16 cellular contexts compared by ENCODE assay signal in genomic region chr3:12198301-12198700, GRCh38. TPM values are rescaled to one million over a fixed set of nuclear protein-coding genes. Genes with fewer than 3 reads are reported as not detected.
DNase-seq lines count a peak whose midpoint lies in the region.
"Had no signal": no experiment of that assay in that cellular context is flagged by ENCODE, and none has a peak within 500 bp of the region (broad histone marks: within the 10 kb centered on the region; RNA-seq: fewer than 3 reads in every experiment).

No MANE protein-coding gene starts in this region.

- in situ Hi-C loops in ACHN (cut with HindIII; ENCODE audit: low pct_ligation_motif_present, low pct_unique_long_range_greater_than_20kb, low sequenced_read_pairs), result no loop called here

- DNase-seq in ACHN (peak; percentile 57), LHCN-M2 (ENCODE audit: low read depth) (peak; percentile 72), amniotic epithelial cell (ENCODE audit: low read depth) (peak; percentile 79), fibroblast of the conjunctiva (ENCODE audit: low read depth) (peak; percentile 60), NCI-H1105 treated with DMSO at 0.1 percent for 48 hours (lab: John Stamatoyannopoulos, UW) (no peak), NCI-H526 (lab: John Stamatoyannopoulos, UW) (no peak), DMS53 (lab: John Stamatoyannopoulos, UW) (no peak), NCI-H748 (lab: John Stamatoyannopoulos, UW; ENCODE audit: unreplicated experiment) (no peak)
- DNase-seq: activated CD4-positive, alpha-beta T cell treated with anti-CD3 and anti-CD28 coated beads, Interleukin-2, amount 50 U/mL, for 1 hour; activated T-cell treated with anti-CD3 and anti-CD28 coated beads, Interleukin-2, amount 50 U/mL, for 48 hours; dorsolateral prefrontal cortex; H7; KBM-7; NCI-H1694 treated with DMSO at 0.1 percent for 48 hours; Peyer's patch; stimulated activated naive CD4-positive, alpha-beta T cell had no signal

RNA-seq across cellular contexts. Expression of gene TIMP4, which starts 39.6 kb away (rescaled TPM):
- total RNA-seq in LHCN-M2 (2014; rRNA removed), result 0.46 and 0.51 TPM in 2 replicates
- 0.34 TPM for polyA plus RNA-seq in LHCN-M2 (2012)

Comparison
In these comparisons a context has a peak if more than half of its experiments do, and no peak if none do; other contexts are left out.
1. DNase-seq: peak in ACHN (single experiment), LHCN-M2 (single experiment), amniotic epithelial cell (single experiment) and fibroblast of the conjunctiva (single experiment); none in NCI-H1105 treated with DMSO at 0.1 percent for 48 hours (single experiment), NCI-H526 (0 of 2), DMS53 (single experiment) and NCI-H748 (single experiment).